Comparison of ENCODE assay signal across 20 cellular contexts in genomic region chr10:104391150-104391968, GRCh38. TPM values are rescaled to one million over a fixed set of nuclear protein-coding genes. Genes with fewer than 3 reads are reported as not detected.
DNase-seq lines count a peak whose midpoint lies in the region; ATAC-seq and TF ChIP-seq lines count a peak whose summit lies in the region.
"Had no signal": no experiment of that assay in that cellular context is flagged by ENCODE, and none has a peak within 500 bp of the region (broad histone marks: within the 10 kb centered on the region; RNA-seq: fewer than 3 reads in every experiment).

No MANE protein-coding gene starts in this region.

- H3K9me3 Mint-ChIP-seq in activated CD4-positive, alpha-beta T cell treated with anti-CD3 and anti-CD28 coated beads for 36 hours (ENCODE audit: low read depth), result no peaks in the 10 kb centered on the region
- H3K9me3 Mint-ChIP-seq: activated B cell treated with CpG ODN at 0.5 μM for 24 hours; activated naive CD4-positive, alpha-beta T cell treated with anti-CD3 and anti-CD28 coated beads, Interleukin-2, amount 50 U/mL, for 72 hours; CD4-positive, alpha-beta memory T cell; central memory CD8-positive, alpha-beta T cell; IgD-negative memory B cell; naive B cell had no signal

- H3K27me3 ChIP-seq in fibroblast of lung (ENCODE audit: control insufficient read depth, insufficient read depth, low read length) (no peaks in the 10 kb centered on the region), thyroid gland (no peaks in the 10 kb centered on the region)

- H2AFZ ChIP-seq in fibroblast of lung (ENCODE audit: low read length), result no peak overlapping the region

- no peak overlapping the region for H3K9ac ChIP-seq in fibroblast of lung (ENCODE audit: insufficient read depth, low read length)

- no peaks in the 10 kb centered on the region for H3K79me2 ChIP-seq in fibroblast of lung (ENCODE audit: control insufficient read depth, insufficient read depth, low read length)

- H3K36me3 Mint-ChIP-seq in activated CD4-positive, alpha-beta T cell treated with anti-CD3 and anti-CD28 coated beads for 36 hours (ENCODE audit: low read depth), result no peaks in the 10 kb centered on the region
- H3K36me3 Mint-ChIP-seq: activated naive CD4-positive, alpha-beta T cell treated with anti-CD3 and anti-CD28 coated beads, Interleukin-2, amount 50 U/mL, for 72 hours; CD4-positive, alpha-beta memory T cell; IgD-negative memory B cell; naive B cell had no signal

- H3K36me3 ChIP-seq in fibroblast of lung (ENCODE audit: control insufficient read depth, insufficient read depth, low read length) (no peaks in the 10 kb centered on the region), thyroid gland (no peaks in the 10 kb centered on the region)
- H3K36me3 ChIP-seq: transverse colon had no signal

- TF ChIP-seq CTCF in fibroblast of lung (conservative IDR thresholded peaks at IDR 0.05 in 1 of 2, IDR thresholded peaks at IDR 0.05 in 1 of 2; ENCODE audit: low read depth in 1 of 2, low read length in 2 of 2) (no peak), thyroid gland (IDR thresholded peaks at IDR 0.05) (no peak)

- no peaks in the 10 kb centered on the region for H3K9me3 ChIP-seq in fibroblast of lung (ENCODE audit: control insufficient read depth, insufficient read depth, low read depth, low read length)
- H3K9me3 ChIP-seq in thyroid gland, result no peaks in the 10 kb centered on the region
- H3K9me3 ChIP-seq: transverse colon had no signal

- H4K20me1 ChIP-seq in fibroblast of lung (ENCODE audit: control insufficient read depth, extremely low read depth, insufficient read depth, low read length), result no peaks in the 10 kb centered on the region

- H3K4me1 Mint-ChIP-seq in activated CD4-positive, alpha-beta T cell treated with anti-CD3 and anti-CD28 coated beads for 36 hours, result peaks cover 13% of the 10 kb centered on the region
- H3K4me1 Mint-ChIP-seq: activated B cell treated with CpG ODN at 0.5 μM for 24 hours had no signal

- H3K27ac ChIP-seq in fibroblast of lung (ENCODE audit: insufficient read depth, low read length), result no peak overlapping the region
- H3K27ac ChIP-seq in thyroid gland, result no peak overlapping the region
- H3K27ac ChIP-seq: transverse colon had no signal

- peak; percentile 7 for DNase-seq in activated CD4-positive, alpha-beta T cell treated with anti-CD3 and anti-CD28 coated beads for 36 hours
- no peak for DNase-seq in activated CD4-positive, alpha-beta T cell treated with anti-CD3 and anti-CD28 coated beads for 48 hours
- DNase-seq in RKO (ENCODE audit: low spot score), result peak; percentile 49
- peak; percentile 2 to 35 for DNase-seq in fibroblast of lung (ENCODE audit: low read depth in 2 of 2)
- DNase-seq in thyroid gland, result peak; percentile 5
- no peak for DNase-seq in NOMO-1 treated with dmso at 0.1 percent for 144 hours (lab: John Stamatoyannopoulos, UW; ENCODE audit: unreplicated experiment)
- DNase-seq: activated B cell treated with CpG ODN at 0.5 μM for 24 hours; CD4-positive, alpha-beta memory T cell; head of caudate nucleus; naive B cell; NCI-H146; NCI-H524 treated with DMSO at 0.1 percent for 48 hours; stimulated activated CD4-positive, alpha-beta T cell treated with anti-CD3 and anti-CD28 coated beads, Interleukin-1b, Interleukin-23, amount 100 ng/mL, for 48 hours; transverse colon had no signal

- peaks cover 13% of the 10 kb centered on the region for H3K27me3 Mint-ChIP-seq in activated CD4-positive, alpha-beta T cell treated with anti-CD3 and anti-CD28 coated beads for 36 hours

- no peak for TF ChIP-seq POLR2A in thyroid gland (IDR thresholded peaks at IDR 0.05)

- CTCF ChIA-PET in activated CD4-positive, alpha-beta T cell treated with anti-CD3 and anti-CD28 coated beads for 36 hours (lab: Charles Lee), result no interaction called here

- H3K4me3 Mint-ChIP-seq in activated CD4-positive, alpha-beta T cell treated with anti-CD3 and anti-CD28 coated beads for 36 hours, result no peak overlapping the region
- H3K4me3 Mint-ChIP-seq: activated B cell treated with CpG ODN at 0.5 μM for 24 hours; central memory CD8-positive, alpha-beta T cell; IgD-negative memory B cell; naive B cell had no signal

- peak; percentile 36 for ATAC-seq in activated CD4-positive, alpha-beta T cell treated with anti-CD3 and anti-CD28 coated beads for 36 hours
- ATAC-seq in HG02588 (IDR thresholded peaks at IDR 0.05; ENCODE audit: unreplicated experiment), result no peak
- ATAC-seq in HG03378 (IDR thresholded peaks at IDR 0.05; ENCODE audit: unreplicated experiment), result no peak
- ATAC-seq: activated naive CD4-positive, alpha-beta T cell treated with anti-CD3 and anti-CD28 coated beads, Interleukin-2, amount 50 U/mL, for 72 hours; left lobe of liver had no signal

- no peaks in the 10 kb centered on the region for H3K4me1 ChIP-seq in fibroblast of lung (ENCODE audit: control insufficient read depth, extremely low read depth, insufficient read depth, low read length)
- peaks cover 4 to 7% of the 10 kb centered on the region in 2 donors for H3K4me1 ChIP-seq in thyroid gland
- H3K4me1 ChIP-seq: transverse colon had no signal

- no peak overlapping the region for H3K4me3 ChIP-seq in fibroblast of lung (replicated peaks in 1 of 4; ENCODE audit: control extremely low read depth in 1 of 4, insufficient read depth in 1 of 4, low read depth in 3 of 4, low read length in 4 of 4)
- H3K4me3 ChIP-seq in thyroid gland (replicated peaks in 1 of 3), result no peak overlapping the region
- H3K4me3 ChIP-seq: transverse colon had no signal

- WGBS in thyroid gland, 2 donors, result 46 to 53% methylated on average over 8 of the region's 8 CpGs

- H3K4me2 ChIP-seq in fibroblast of lung (ENCODE audit: extremely low read depth, insufficient read depth, low read length), result no peak overlapping the region

- no peak overlapping the region for H3K27ac Mint-ChIP-seq in activated CD4-positive, alpha-beta T cell treated with anti-CD3 and anti-CD28 coated beads for 36 hours
- H3K27ac Mint-ChIP-seq: activated B cell treated with CpG ODN at 0.5 μM for 24 hours; activated naive CD4-positive, alpha-beta T cell treated with anti-CD3 and anti-CD28 coated beads, Interleukin-2, amount 50 U/mL, for 72 hours; CD4-positive, alpha-beta memory T cell; IgD-negative memory B cell; naive B cell had no signal

- intact Hi-C loops in activated CD4-positive, alpha-beta T cell treated with anti-CD3 and anti-CD28 coated beads for 36 hours (cut with DNase I, micrococcal nuclease), result no loop called here
- intact Hi-C loops in thyroid gland (cut with DNase I), result no loop called here

- POLR2A ChIA-PET in activated CD4-positive, alpha-beta T cell treated with anti-CD3 and anti-CD28 coated beads for 36 hours (lab: Charles Lee), result interaction anchor here (0.7 kb wide), 1 partner anchor 1749 kb away, joined by 4 read pairs; no protein-coding TSS in a partner anchor

RNA-seq across cellular contexts. Expression of gene CFAP58, which starts 37.7 kb away (rescaled TPM):
- under 1 TPM; 0.60 to 0.64 TPM for total RNA-seq in activated CD4-positive, alpha-beta T cell treated with anti-CD3 and anti-CD28 coated beads for 36 hours
- total RNA-seq in fibroblast of lung (0.26 and 0.33 TPM in 2 replicates), thyroid gland (1 to 10 TPM; 1.0 to 1.6 (median 1.2) TPM)
- polyA plus RNA-seq in fibroblast of lung, result 0.24 and 0.42 TPM in 2 replicates
- 0.20 and 0.54 TPM in 2 replicates for polyA plus RNA-seq in fibroblast of lung (2012)
- polyA minus RNA-seq in fibroblast of lung (ENCODE audit: low replicate concordance), result not detected in 2 replicates
- total RNA-seq: activated B cell treated with CpG ODN at 0.5 μM for 24 hours; CD4-positive, alpha-beta memory T cell had no signal
- polyA plus RNA-seq: CD4-positive, alpha-beta memory T cell; IgD-negative memory B cell had no signal

RNA-seq across cellular contexts. Expression of gene ITPRIP, which starts 53.1 kb away (rescaled TPM):
- total RNA-seq in activated CD4-positive, alpha-beta T cell treated with anti-CD3 and anti-CD28 coated beads for 36 hours, result 10 to 100 TPM; 20.3 to 21.6 TPM
- total RNA-seq in fibroblast of lung (5.4 and 6.8 TPM in 2 replicates), thyroid gland (10 to 100 TPM; 28.0 to 44.2 (median 29.4) TPM)
- 11.1 and 18.8 TPM in 2 replicates for polyA plus RNA-seq in fibroblast of lung
- polyA plus RNA-seq in fibroblast of lung (2012), result 11.1 and 18.6 TPM in 2 replicates
- polyA minus RNA-seq in fibroblast of lung (ENCODE audit: low replicate concordance), result 23.7 and 30.0 TPM in 2 replicates

Comparison
In these comparisons a context has a peak if more than half of its experiments do, and no peak if none do; other contexts are left out.
1. DNase-seq: peak in activated CD4-positive, alpha-beta T cell treated with anti-CD3 and anti-CD28 coated beads for 36 hours (single experiment), RKO (single experiment), fibroblast of lung (2 of 2) and thyroid gland (2 of 2); none in activated CD4-positive, alpha-beta T cell treated with anti-CD3 and anti-CD28 coated beads for 48 hours (single experiment) and NOMO-1 treated with dmso at 0.1 percent for 144 hours (single experiment).